6 cellular contexts compared by ENCODE assay signal in the genomic region with DNA sequence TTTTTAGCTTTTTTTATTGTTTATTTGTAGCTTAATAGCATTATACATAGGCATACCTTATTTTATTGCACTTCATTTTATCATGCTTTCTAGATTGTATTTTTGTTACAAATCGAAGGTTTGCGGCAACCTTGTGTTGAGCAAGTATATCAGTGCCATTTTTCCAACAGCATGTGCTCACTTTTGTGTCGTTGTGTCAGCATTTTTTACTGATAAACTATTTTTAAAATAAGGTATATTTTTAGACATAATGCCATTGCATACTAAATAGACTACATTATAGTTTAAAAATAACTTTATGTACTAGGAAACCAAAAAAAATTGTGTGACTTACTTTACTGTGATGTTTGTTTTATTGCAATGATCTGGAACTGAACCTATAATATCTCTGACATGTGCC.
"Had no signal": no experiment of that assay in that cellular context is flagged by ENCODE, and none has a peak within 500 bp of the region (broad histone marks: within the 10 kb centered on the region; RNA-seq: fewer than 3 reads in every experiment).

No MANE protein-coding gene starts in this region.

- DNase-seq: H9, HCEC 1CT, KBM-7 had no signal

- H3K9ac ChIP-seq: KMS-11 had no signal

- H3K4me2 ChIP-seq: GM23338, KMS-11 had no signal

- H3K27ac Mint-ChIP-seq: GM23338, H9 had no signal

- H3K4me3 ChIP-seq: GM23338 had no signal

- H3K4me3 Mint-ChIP-seq: GM23338, H9 had no signal

- H2AFZ ChIP-seq: GM23338 had no signal

- H3K27ac ChIP-seq: KMS-11 had no signal

- ATAC-seq: GM23338, HepG2 had no signal
